In genomic region chr12:74538491-74539258, GRCh38 we compare ENCODE assay signal across 1 cellular context.
TF ChIP-seq lines count a peak whose summit lies in the region.

No MANE protein-coding gene starts in this region.

TF ChIP-seq in GM12878, 131 proteins besides CTCF, POLR2A, EP300 and RAD21:
- TF ChIP-seq ZBTB40 (IDR thresholded peaks at IDR 0.05; ENCODE audit: borderline replicate concordance) (no peak), TAF1 (IDR thresholded peaks at IDR 0.05; ENCODE audit: borderline replicate concordance, low read depth, low read length) (0 out of 2 replicates have a peak, but pooled peaks have one; percentile 27), POU2F2 (IDR thresholded peaks at IDR 0.05; ENCODE audit: borderline replicate concordance, low read depth, low read length) (0 out of 3 replicates have a peak, but pooled peaks have one; percentile 7), MEF2A (IDR thresholded peaks at IDR 0.05; ENCODE audit: insufficient read depth, low read depth, low read length) (no peak)
